8 cellular contexts compared by ENCODE assay signal in genomic region chr4:86891785-86892638, GRCh38. TPM values are rescaled to one million over a fixed set of nuclear protein-coding genes. Genes with fewer than 3 reads are reported as not detected.
DNase-seq lines count a peak whose midpoint lies in the region; ATAC-seq, FAIRE-seq and TF ChIP-seq lines count a peak whose summit lies in the region.

Gene C4orf36, minus strand, starts transcription at chr4:86892422. Its CDS starts 902 bp downstream, at chr4:86891520.

- no peaks in the 10 kb centered on the region for H3K9me2 ChIP-seq in MM.1S (replicated peaks; ENCODE audit: insufficient read depth, low read length)

- H3K27ac ChIP-seq in MM.1S (ENCODE audit: low read length), result no peak within 1 kb of the TSS
- peak within 1 kb of the TSS; percentile 99 for H3K27ac ChIP-seq in mammary epithelial cell (ENCODE audit: insufficient read depth, low read depth, low read length)
- H3K27ac ChIP-seq in gastrocnemius medialis, result peak within 1 kb of the TSS in 3 of 4 donors; percentile 26 to 50 (median 36)

- H3K79me2 ChIP-seq in MM.1S (ENCODE audit: low read length) (no peaks in the 10 kb centered on the region), mammary epithelial cell (ENCODE audit: insufficient read depth, low read length) (peaks cover 15% of the 10 kb centered on the region)

- BruUV-seq in mammary epithelial cell (replicated peaks; lab: Mats Ljungman, UMichigan), result no TSS peak

- intact Hi-C loops in mammary epithelial cell (cut with micrococcal nuclease) (loop anchor here (1.0 to 10.0 kb wide), 5 partner anchors 47 to 217 kb away; no protein-coding TSS in a partner anchor), gastrocnemius medialis (cut with DNase I; ENCODE audit: low total_unique reads) (loop anchor here (10.0 kb wide), 2 partner anchors 297 to 343 kb away; partner anchors contain the start of gene PTPN13)

- dilution Hi-C loops in mammary epithelial cell (cut with HindIII; ENCODE audit: low sequenced_read_pairs), result no loop called here

- H3K27me3 Mint-ChIP-seq in T-helper 17 cell, result peaks cover 6% of the 10 kb centered on the region

- TF ChIP-seq POLR2A in H54 (IDR thresholded peaks at IDR 0.05; ENCODE audit: low read depth, low read length), result no peak
- no peak for TF ChIP-seq POLR2A in gastrocnemius medialis (IDR thresholded peaks at IDR 0.05)

- TF ChIP-seq CTCF in MM.1S (IDR thresholded peaks at IDR 0.05; ENCODE audit: low read length) (0 out of 2 replicates have a peak, but pooled peaks have one; percentile 3), mammary epithelial cell (conservative IDR thresholded peaks at IDR 0.05 in 1 of 2, IDR thresholded peaks at IDR 0.05 in 1 of 2; ENCODE audit: extremely low read depth in 1 of 2, insufficient read depth in 1 of 2, low read depth in 1 of 2, low read length in 2 of 2) (peak in 1 of 2 donors; percentile 23), gastrocnemius medialis (IDR thresholded peaks at IDR 0.05 in 4 of 5, conservative IDR thresholded peaks at IDR 0.05 in 1 of 5) (no peak)

- in situ Hi-C loops in mammary epithelial cell (cut with MboI; ENCODE audit: low sequenced_read_pairs in 2 of 2), result loop anchor here (5.0 to 10.0 kb wide), 4 partner anchors 57 to 297 kb away; partner anchors contain the start of gene PTPN13 (in 1 of the 2)
- in situ Hi-C loops in gastrocnemius medialis (cut with MboI; ENCODE audit: low sequenced_read_pairs in 4 of 4), result no loop called here

- H3K4me2 ChIP-seq in MM.1S (ENCODE audit: low read depth, low read length), result peak within 1 kb of the TSS; percentile 70
- peak within 1 kb of the TSS; percentile 93 for H3K4me2 ChIP-seq in mammary epithelial cell (ENCODE audit: insufficient read depth, low read depth, low read length)

- H3K9me3 ChIP-seq in MM.1S (replicated peaks; ENCODE audit: insufficient read depth, low read length) (no peaks in the 10 kb centered on the region), T-helper 17 cell (ENCODE audit: control insufficient read depth, low read length, poor library complexity, severe bottlenecking) (no peaks in the 10 kb centered on the region), mammary epithelial cell (replicated peaks; ENCODE audit: insufficient read depth, low read length) (no peaks in the 10 kb centered on the region), gastrocnemius medialis (no peaks in the 10 kb centered on the region)

- no peaks in the 10 kb centered on the region for H4K20me1 ChIP-seq in MM.1S (ENCODE audit: insufficient read depth, low read length)
- H4K20me1 ChIP-seq in mammary epithelial cell (ENCODE audit: insufficient read depth, low read length), result no peaks in the 10 kb centered on the region

- H3K4me1 ChIP-seq in MM.1S (ENCODE audit: low read length) (no peaks in the 10 kb centered on the region), mammary epithelial cell (ENCODE audit: insufficient read depth, low read length) (peaks cover 19% of the 10 kb centered on the region), gastrocnemius medialis (peaks cover 7 to 8% of the 10 kb centered on the region in 2 donors)

- H3K9ac ChIP-seq in MM.1S (ENCODE audit: low read length), result peak within 1 kb of the TSS; percentile 53; the same call in 1 of the 2 replicates
- peak within 1 kb of the TSS; percentile 97 for H3K9ac ChIP-seq in mammary epithelial cell (ENCODE audit: insufficient read depth, low read length)

- H3K36me3 Mint-ChIP-seq in T-helper 17 cell (ENCODE audit: low read depth), result peaks cover 6% of the 10 kb centered on the region

- H2AFZ ChIP-seq in MM.1S (ENCODE audit: low read length) (peak within 1 kb of the TSS; percentile 73), mammary epithelial cell (ENCODE audit: low read depth, low read length) (peak within 1 kb of the TSS; percentile 39)

- peak; percentile 81 for ATAC-seq in T-helper 17 cell
- peak; percentile 40 to 58 for ATAC-seq in gastrocnemius medialis
- no peak for ATAC-seq in GM19467 (IDR thresholded peaks at IDR 0.05; ENCODE audit: unreplicated experiment)

- WGBS in mammary epithelial cell (ENCODE audit: low coverage, missing lambda C conversion rate), result under 1% methylated on average over 29 of the region's 83 CpGs

- peak within 1 kb of the TSS; percentile 86 for H3K4me3 Mint-ChIP-seq in T-helper 17 cell

- H3K27me3 ChIP-seq in MM.1S (replicated peaks; ENCODE audit: insufficient read depth, low read length), result no peaks in the 10 kb centered on the region
- H3K27me3 ChIP-seq in mammary epithelial cell (ENCODE audit: insufficient read depth, low read length), result no peaks in the 10 kb centered on the region
- no peaks in the 10 kb centered on the region for H3K27me3 ChIP-seq in gastrocnemius medialis

- H3F3A ChIP-seq in MM.1S (ENCODE audit: insufficient read depth, low read length), result no peaks in the 10 kb centered on the region

- H3K36me3 ChIP-seq in MM.1S (replicated peaks; ENCODE audit: insufficient read depth, low read length) (no peaks in the 10 kb centered on the region), mammary epithelial cell (ENCODE audit: insufficient read depth, low read length) (no peaks in the 10 kb centered on the region), gastrocnemius medialis (no peaks in the 10 kb centered on the region)

- DNase-seq in ELR (ENCODE audit: low read depth), result peak; percentile 71
- peak; percentile 37 for DNase-seq in H54 (ENCODE audit: insufficient read length, low spot score)
- peak; percentile 59 for DNase-seq in MM.1S
- peak; percentile 12 to 18 (median 16) for DNase-seq in T-helper 17 cell
- DNase-seq in mammary epithelial cell, result peak; percentile 92
- peak; percentile 78 for DNase-seq in iPS-NIHi7 (ENCODE audit: extremely low spot score)
- DNase-seq in gastrocnemius medialis, result peak; percentile 15 to 30

- CTCF ChIA-PET in mammary epithelial cell (lab: Charles Lee; ENCODE audit: low non-redundant PET), result no interaction called here

- H3K4me1 Mint-ChIP-seq in T-helper 17 cell, result peaks cover 4% of the 10 kb centered on the region

- H3K27ac Mint-ChIP-seq in T-helper 17 cell, result no peak within 1 kb of the TSS

- H3K4me3 ChIP-seq in MM.1S (ENCODE audit: low read length) (peak within 1 kb of the TSS; percentile 68), mammary epithelial cell (replicated peaks in 1 of 3; ENCODE audit: insufficient read depth in 1 of 3, low read depth in 2 of 3, low read length in 3 of 3) (peak within 1 kb of the TSS; percentile 41 to 63 (median 59)), gastrocnemius medialis (peak within 1 kb of the TSS; percentile 71 to 92 (median 84))

- FAIRE-seq in H54 (lab: Jason Lieb, UNC), result peak; percentile 36

RNA-seq across cellular contexts. Expression of gene C4orf36, which starts in this region (rescaled TPM):
- total RNA-seq in T-helper 17 cell (not detected), mammary epithelial cell (1 to 10 TPM; 2.7 to 5.7 TPM), gastrocnemius medialis (under 1 TPM in 1 of 4 donors, not detected in 3; 0.38 TPM)
- 3.0 TPM for polyA plus RNA-seq in mammary epithelial cell
- polyA minus RNA-seq in mammary epithelial cell, result 36.6 TPM

Comparison
In these comparisons a context has a peak if more than half of its experiments do, and no peak if none do; other contexts are left out.
1. Peak in DNase-seq and ATAC-seq in T-helper 17 cell; RNA of the gene not detected or under 1 TPM.
2. Peak in DNase-seq, ATAC-seq, H3K4me3 ChIP-seq and H3K27ac ChIP-seq in gastrocnemius medialis; RNA of the gene not detected or under 1 TPM.
3. DNase-seq: peak in every context shown above with its lines; median percentile 92 in mammary epithelial cell; 78 in iPS-NIHi7; 71 in ELR; 59 in MM.1S; 37 in H54; 22 in gastrocnemius medialis; 16 in T-helper 17 cell.
4. in situ Hi-C loops: an anchor here in mammary epithelial cell (5.0 to 10.0 kb wide); none called in gastrocnemius medialis.